10 cellular contexts compared by ENCODE assay signal in the genomic region with DNA sequence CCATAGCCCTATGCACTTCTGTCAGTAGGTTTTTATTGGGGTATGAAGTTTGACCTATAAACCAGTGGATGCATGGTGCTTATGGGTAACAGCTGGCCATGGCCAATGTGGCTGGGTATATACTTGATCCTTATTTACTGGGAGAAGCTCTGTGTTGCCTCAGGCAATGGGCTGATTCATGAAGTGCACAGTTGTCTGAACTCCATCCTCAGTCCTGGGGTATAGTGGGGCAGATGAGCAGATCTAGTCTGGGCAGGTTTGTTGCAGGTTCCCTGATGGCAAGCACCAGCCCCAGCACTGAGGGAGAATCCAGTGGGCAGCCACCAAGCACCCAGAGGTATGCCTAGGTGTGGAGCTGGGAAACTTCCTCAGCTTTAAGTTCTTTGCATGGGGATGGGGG.
"Had no signal": no experiment of that assay in that cellular context is flagged by ENCODE, and none has a peak within 500 bp of the region (broad histone marks: within the 10 kb centered on the region; RNA-seq: fewer than 3 reads in every experiment).

No MANE protein-coding gene starts in this region.

- H3K4me3 ChIP-seq: GM23248, GM23338, HAP-1 had no signal

- FAIRE-seq: H1, H54 had no signal

- H3K4me1 Mint-ChIP-seq: GM23338, H9 had no signal

- ATAC-seq: GM23338, HCT116 had no signal

- H3K4me3 Mint-ChIP-seq: GM23338, H9, HFFc6 had no signal

- H3K4me1 ChIP-seq: HAP-1 had no signal

- H3K36me3 ChIP-seq: HAP-1 had no signal

- H3K27ac Mint-ChIP-seq: GM23338, H9, HFFc6 had no signal

- DNase-seq: GM23248, H7, H9, HCEC 1CT, HFFc6 had no signal

- H3K27ac ChIP-seq: GM23248 had no signal

- H3K9me3 ChIP-seq: HAP-1 had no signal
